ENCODE assay signal across 8 cellular contexts in genomic region chr11:61331636-61332035, GRCh38. TPM values are rescaled to one million over a fixed set of nuclear protein-coding genes. Genes with fewer than 3 reads are reported as not detected.
DNase-seq lines count a peak whose midpoint lies in the region; ATAC-seq and TF ChIP-seq lines count a peak whose summit lies in the region.

No MANE protein-coding gene starts in this region.

- WGBS in psoas muscle, 3 donors = 53 to 62% (median 59%) methylated on average over 6 of the region's 6 CpGs

- H3K27ac ChIP-seq in Panc1 (ENCODE audit: low read length) (peak overlapping the region; percentile 92), psoas muscle (peak overlapping the region; percentile 97)

- in situ Hi-C loops in Panc1 (cut with HindIII; ENCODE audit: low pct_unique_long_range_greater_than_20kb, low sequenced_read_pairs) = no loop called here

- no peak for ATAC-seq in Panc1
- ATAC-seq in psoas muscle = no peak

- intact Hi-C loops in Panc1 (cut with micrococcal nuclease; ENCODE audit: unreplicated experiment) = no loop called here
- intact Hi-C loops in psoas muscle (cut with DNase I) = no loop called here
- intact Hi-C loops in posterior cingulate gyrus (cut with DNase I) = loop anchor here (10.0 kb wide), 1 partner anchor 103 kb away; the partner anchor contains the start of gene SDHAF2

- H3K36me3 ChIP-seq in Panc1 (ENCODE audit: control insufficient read depth, insufficient read depth, low read length) = peaks cover 20% of the 10 kb centered on the region
- H3K36me3 ChIP-seq in endocrine pancreas (ENCODE audit: control insufficient read depth, insufficient read depth, low read length) = peaks cover 5% of the 10 kb centered on the region
- H3K36me3 ChIP-seq in psoas muscle (ENCODE audit: insufficient read depth in 1 of 2, low read depth in 1 of 2) = peaks cover 2 to 38% of the 10 kb centered on the region in 2 donors

- no peaks in the 10 kb centered on the region for H3K9me3 ChIP-seq in Panc1 (ENCODE audit: control insufficient read depth, insufficient read depth, low read depth, low read length)
- H3K9me3 ChIP-seq in endocrine pancreas (ENCODE audit: control insufficient read depth, low read length) = no peaks in the 10 kb centered on the region
- no peaks in the 10 kb centered on the region for H3K9me3 ChIP-seq in psoas muscle

- BruUV-seq in Panc1 (replicated peaks; lab: Mats Ljungman, UMichigan) = no TSS peak

- peak overlapping the region; percentile 96 for H3K9ac ChIP-seq in endocrine pancreas (ENCODE audit: control insufficient read depth, insufficient read depth, low read length)

- CTCF ChIA-PET in Panc1 (lab: Charles Lee) = no interaction called here
- CTCF ChIA-PET in GM10248 (lab: Yijun Ruan, JAX) = interaction anchor here (0.8 to 6.5 kb wide), 5 partner anchors 26 to 383 kb away, joined by 3 to 48 read pairs (median 3); no protein-coding TSS in a partner anchor

- H3K4me3 ChIP-seq in GM12865 (ENCODE audit: low read depth, low read length) (peak overlapping the region; percentile 90), Panc1 (ENCODE audit: low read depth in 2 of 2, low read length in 2 of 2) (peak overlapping the region; percentile 92 to 98), endocrine pancreas (ENCODE audit: control insufficient read depth, insufficient read depth, low read length) (peak overlapping the region; percentile 74), psoas muscle (peak overlapping the region; percentile 95)

- POLR2A ChIA-PET in Panc1 (lab: Charles Lee) (no interaction called here), GM10248 (lab: Yijun Ruan, JAX) (interaction anchor here (0.6 to 1.6 kb wide), 2 partner anchors 9 to 24 kb away, joined by 3 to 6 read pairs; no protein-coding TSS in a partner anchor)

- H3K27me3 ChIP-seq in Panc1 (ENCODE audit: control insufficient read depth, insufficient read depth, low read length) (no peaks in the 10 kb centered on the region), endocrine pancreas (ENCODE audit: control insufficient read depth, insufficient read depth, low read length) (no peaks in the 10 kb centered on the region), psoas muscle (ENCODE audit: insufficient read depth in 3 of 3, low read length in 2 of 3) (no peaks in the 10 kb centered on the region)

- H3K4me1 ChIP-seq in Panc1 (ENCODE audit: control insufficient read depth, insufficient read depth, low read length) (peaks cover 31% of the 10 kb centered on the region), endocrine pancreas (ENCODE audit: control insufficient read depth, insufficient read depth, low read length) (peaks cover 4% of the 10 kb centered on the region), psoas muscle (peaks cover 34% of the 10 kb centered on the region)

- DNase-seq in GM12865 (ENCODE audit: low read depth) (no peak), Panc1 (ENCODE audit: low read depth, low spot score) (no peak), psoas muscle (no peak), DMS53 treated with DMSO at 0.1 percent for 48 hours (lab: John Stamatoyannopoulos, UW; ENCODE audit: unreplicated experiment) (no peak), NCI-H2171 treated with DMSO at 0.1 percent for 48 hours (lab: John Stamatoyannopoulos, UW) (no peak), GM10248 (ENCODE audit: extremely low spot score) (no peak), posterior cingulate gyrus (no peak)

- TF ChIP-seq CTCF in GM12865 (IDR thresholded peaks at IDR 0.05; ENCODE audit: insufficient read depth, low read depth, low read length, missing control alignments) (no peak), Panc1 (IDR thresholded peaks at IDR 0.05) (no peak), psoas muscle (IDR thresholded peaks at IDR 0.05) (no peak), GM10248 (IDR thresholded peaks at IDR 0.05; ENCODE audit: control extremely low read depth, extremely low read depth, low read depth, missing control alignments) (no peak)

RNA-seq across cellular contexts. Expression of gene DDB1, which starts 1.3 kb away (rescaled TPM):
- 217 TPM for total RNA-seq in Panc1 (2021; ENCODE audit: unreplicated experiment)
- 134 TPM for polyA plus RNA-seq in Panc1 (2012; ENCODE audit: insufficient read length)
- total RNA-seq in psoas muscle = 100 to 1,000 TPM; 156 to 187 (median 175) TPM
- polyA plus RNA-seq in psoas muscle = 100 to 1,000 TPM; 111 to 161 (median 131) TPM

RNA-seq across cellular contexts. Expression of gene TKFC, which starts 1.4 kb away (rescaled TPM):
- total RNA-seq in Panc1 (2021; ENCODE audit: unreplicated experiment) (79.6 TPM), psoas muscle (10 to 100 TPM; 10.9 to 30.4 (median 16.5) TPM)
- polyA plus RNA-seq in Panc1 (2012; ENCODE audit: insufficient read length) = 82.2 TPM
- 10 to 100 TPM in 1 of 3 donors, 1 to 10 TPM in 2; 7.2 to 17.6 (median 7.5) TPM for polyA plus RNA-seq in psoas muscle

RNA-seq across cellular contexts. Expression of gene CYB561A3, which starts 30.0 kb away (rescaled TPM):
- total RNA-seq in Panc1 (2021; ENCODE audit: unreplicated experiment) (80.3 TPM), psoas muscle (10 to 100 TPM; 10.3 to 20.6 (median 17.5) TPM)
- 58.7 TPM for polyA plus RNA-seq in Panc1 (2012; ENCODE audit: insufficient read length)
- 10 to 100 TPM in 2 of 3 donors, 1 to 10 TPM in 1; 7.7 to 25.1 (median 12.1) TPM for polyA plus RNA-seq in psoas muscle

RNA-seq across cellular contexts. Expression of gene TMEM138, which starts 30.5 kb away (rescaled TPM):
- 86.6 TPM for total RNA-seq in Panc1 (2021; ENCODE audit: unreplicated experiment)
- 45.5 TPM for polyA plus RNA-seq in Panc1 (2012; ENCODE audit: insufficient read length)
- total RNA-seq in psoas muscle = 10 to 100 TPM; 12.9 to 28.9 (median 21.0) TPM
- polyA plus RNA-seq in psoas muscle = 10 to 100 TPM; 25.2 to 37.0 (median 31.5) TPM

RNA-seq across cellular contexts. Expression of gene VWCE, which starts 36.5 kb away (rescaled TPM):
- total RNA-seq in Panc1 (2021; ENCODE audit: unreplicated experiment) = 0.51 TPM
- polyA plus RNA-seq in Panc1 (2012; ENCODE audit: insufficient read length) = 0.16 TPM
- 1 to 10 TPM in 2 of 4 donors, under 1 TPM in 2; 0.84 to 1.4 (median 1.1) TPM for total RNA-seq in psoas muscle
- under 1 TPM; 0.23 to 0.57 (median 0.43) TPM for polyA plus RNA-seq in psoas muscle
